ENCODE assay signal across 8 cellular contexts in genomic region chr11:33736148-33736809, GRCh38. TPM values are rescaled to one million over a fixed set of nuclear protein-coding genes. Genes with fewer than 3 reads are reported as not detected.
A peak's percentile ranks its signal among the peaks of the same experiment; 100 is the strongest.
DNase-seq lines count a peak whose midpoint lies in the region; ATAC-seq, FAIRE-seq and TF ChIP-seq lines count a peak whose summit lies in the region.

Gene CD59, minus strand, starts transcription at chr11:33736423. Its CDS starts 13,978 bp downstream, at chr11:33722445.

- ATAC-seq in GM18870 (IDR thresholded peaks at IDR 0.05; ENCODE audit: unreplicated experiment) (peak; percentile 35), HG03108 (IDR thresholded peaks at IDR 0.05; ENCODE audit: unreplicated experiment) (peak; percentile 52), activated B cell treated with CpG ODN at 0.5 μM for 24 hours (ENCODE audit: low read depth) (peak; percentile 81)

- H3K36me3 ChIP-seq in A673 (ENCODE audit: insufficient read depth, low read length, poor library complexity, severe bottlenecking) (no peaks in the 10 kb centered on the region), bronchial epithelial cell (ENCODE audit: control insufficient read depth, insufficient read depth, low read length) (peaks cover 3% of the 10 kb centered on the region), small intestine (ENCODE audit: control insufficient read depth in 2 of 2, insufficient read depth in 2 of 2, low read length in 2 of 2) (no peaks in the 10 kb centered on the region)

- peaks cover 39% of the 10 kb centered on the region for H3K4me1 Mint-ChIP-seq in activated B cell treated with CpG ODN at 0.5 μM for 24 hours

- DNase-seq in A673 (ENCODE audit: low spot score), result peak; percentile 99
- peak; percentile 81 for DNase-seq in NCI-H2196 treated with DMSO at 0.1 percent for 48 hours (lab: John Stamatoyannopoulos, UW; ENCODE audit: unreplicated experiment)
- DNase-seq in activated B cell treated with CpG ODN at 0.5 μM for 24 hours, result peak; percentile 82
- DNase-seq in bronchial epithelial cell (ENCODE audit: low read depth), result peak; percentile 84
- DNase-seq in iPS-NIHi11 (ENCODE audit: low spot score), result peak; percentile 97
- DNase-seq in small intestine, result peak; percentile 93

- H3K4me1 ChIP-seq in A673 (ENCODE audit: insufficient read depth, low read length, poor library complexity, severe bottlenecking) (peaks cover 22% of the 10 kb centered on the region), small intestine (ENCODE audit: control insufficient read depth in 2 of 2, insufficient read depth in 1 of 2, low read depth in 1 of 2, low read length in 1 of 2) (peaks cover 0 to 8% of the 10 kb centered on the region in 2 donors)

- intact Hi-C loops in A673 (cut with micrococcal nuclease; ENCODE audit: unreplicated experiment), result loop anchor here (2.0 to 5.0 kb wide), 2 partner anchors 373 to 574 kb away; partner anchors contain the start of gene CSTF3
- intact Hi-C loops in activated B cell treated with CpG ODN at 0.5 μM for 24 hours (cut with micrococcal nuclease), result loop anchor here (1.0 to 10.0 kb wide), 7 partner anchors 36 to 841 kb away; partner anchors contain the start of genes C11orf91, CSTF3, FBXO3 and HIPK3

- H3K36me3 Mint-ChIP-seq in activated B cell treated with CpG ODN at 0.5 μM for 24 hours (ENCODE audit: low read depth), result peaks cover 6% of the 10 kb centered on the region

- H3K27me3 Mint-ChIP-seq in activated B cell treated with CpG ODN at 0.5 μM for 24 hours, result no peaks in the 10 kb centered on the region

- no peaks in the 10 kb centered on the region for H3K9me3 Mint-ChIP-seq in activated B cell treated with CpG ODN at 0.5 μM for 24 hours

- POLR2A ChIA-PET in A673 (lab: Charles Lee; ENCODE audit: low non-redundant PET), result interaction anchor here (0.5 kb wide), 1 partner anchor 36 kb away, joined by 3 read pairs; no protein-coding TSS in a partner anchor
- POLR2A ChIA-PET in activated B cell treated with CpG ODN at 0.5 μM for 24 hours (lab: Charles Lee), result interaction anchor here (0.6 to 2.6 kb wide), 11 partner anchors 11 to 618 kb away, joined by 3 to 15 read pairs (median 4); partner anchors contain the start of genes C11orf91 and FBXO3

- peak within 1 kb of the TSS; percentile 81 for H3K27ac Mint-ChIP-seq in activated B cell treated with CpG ODN at 0.5 μM for 24 hours

- peak within 1 kb of the TSS; percentile 88 for H3K4me3 Mint-ChIP-seq in activated B cell treated with CpG ODN at 0.5 μM for 24 hours

- H3K27me3 ChIP-seq in A673 (replicated peaks; ENCODE audit: insufficient read depth, low read depth, low read length, poor library complexity), result no peaks in the 10 kb centered on the region
- no peaks in the 10 kb centered on the region for H3K27me3 ChIP-seq in bronchial epithelial cell (ENCODE audit: control insufficient read depth, insufficient read depth, low read length)
- H3K27me3 ChIP-seq in small intestine (ENCODE audit: control insufficient read depth in 2 of 2, insufficient read depth in 2 of 2, low read length in 2 of 2), result no peaks in the 10 kb centered on the region

- TF ChIP-seq CTCF in A673 (conservative IDR thresholded peaks at IDR 0.05; ENCODE audit: low read depth, low read length) (no peak), activated B cell treated with CpG ODN at 0.5 μM for 24 hours (IDR thresholded peaks at IDR 0.05) (no peak), bronchial epithelial cell (IDR thresholded peaks at IDR 0.05; ENCODE audit: insufficient read depth, low read length, severe bottlenecking) (no peak)

- 1 to 3% (median 1%) methylated on average over 31 to 48 of the region's 48 CpGs for WGBS in small intestine, 3 donors

- BruUV-seq in A673 (replicated peaks; lab: Mats Ljungman, UMichigan), result no TSS peak

- CTCF ChIA-PET in A673 (lab: Charles Lee) (interaction anchor here (0.5 to 0.6 kb wide), 3 partner anchors 48 to 364 kb away, joined by 3 to 4 read pairs (median 3); no protein-coding TSS in a partner anchor), activated B cell treated with CpG ODN at 0.5 μM for 24 hours (lab: Charles Lee) (interaction anchor here (1.4 kb wide), 1 partner anchor 193 kb away, joined by 4 read pairs; no protein-coding TSS in a partner anchor)

- H3K27ac ChIP-seq in A673 (ENCODE audit: low read depth, low read length, poor library complexity, severe bottlenecking) (peak within 1 kb of the TSS; percentile 74), small intestine (ENCODE audit: low read depth in 1 of 2, low read length in 1 of 2) (peak within 1 kb of the TSS; percentile 42 to 95)

- peak within 1 kb of the TSS; percentile 67 for H3K4me3 ChIP-seq in A673 (ENCODE audit: low read depth, low read length, poor library complexity, severe bottlenecking)
- peak within 1 kb of the TSS; percentile 81 for H3K4me3 ChIP-seq in bronchial epithelial cell (ENCODE audit: low read depth, low read length)
- H3K4me3 ChIP-seq in small intestine (ENCODE audit: low read depth in 1 of 2, low read length in 2 of 2), result peak within 1 kb of the TSS; percentile 62 to 96

- H3K9me3 ChIP-seq in A673 (ENCODE audit: low read depth, low read length, poor library complexity, severe bottlenecking) (no peaks in the 10 kb centered on the region), small intestine (ENCODE audit: control insufficient read depth, low read depth) (no peaks in the 10 kb centered on the region)

- FAIRE-seq in bronchial epithelial cell (lab: Jason Lieb, UNC) (no peak), small intestine (lab: Jason Lieb, UNC) (no peak)

RNA-seq across cellular contexts. Expression of gene CD59, which starts in this region (rescaled TPM):
- total RNA-seq in A673 (2021), result 193 and 204 TPM in 2 replicates
- 92.9 and 94.1 TPM in 2 replicates for total RNA-seq in activated B cell treated with CpG ODN at 0.5 μM for 24 hours
- total RNA-seq in bronchial epithelial cell, result 142 and 193 TPM in 2 replicates
- 100 to 1,000 TPM in 1 of 3 donors, 10 to 100 TPM in 2; 19.2 to 203 (median 30.0) TPM for polyA plus RNA-seq in small intestine

Comparison
In these comparisons a context has a peak if more than half of its experiments do, and no peak if none do; other contexts are left out.
1. Peak in every context shown above with its lines: DNase-seq, ATAC-seq, H3K4me3 ChIP-seq and H3K27ac ChIP-seq.